Comparison of ENCODE assay signal across 2 cellular contexts in the genomic region with DNA sequence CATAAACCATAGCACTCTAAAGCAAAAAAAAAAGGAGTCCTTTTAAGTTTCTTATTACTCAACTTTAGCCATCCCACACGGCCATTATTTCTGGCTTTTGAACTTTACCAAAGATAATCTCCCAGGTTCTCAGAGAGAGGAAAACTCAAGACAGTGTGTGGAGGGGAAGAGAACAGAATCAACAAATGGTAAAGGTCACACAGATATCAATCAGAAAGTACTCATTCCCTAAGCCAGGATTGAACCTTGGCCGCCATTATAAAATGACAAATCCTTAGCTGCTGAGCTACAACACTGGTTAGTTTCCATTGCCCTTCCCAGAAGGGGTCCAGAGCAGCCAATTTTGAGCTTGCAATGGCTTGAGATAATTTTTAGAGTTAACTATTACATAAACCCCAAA.
TF ChIP-seq lines count a peak whose summit lies in the region.

No MANE protein-coding gene starts in this region.

TF ChIP-seq in GM23338, 12 proteins besides CTCF, POLR2A, EP300 and RAD21:
- TF ChIP-seq JUNB (IDR thresholded peaks at IDR 0.05; ENCODE audit: unreplicated experiment), result no peak

TF ChIP-seq in K562, 482 proteins besides CTCF, POLR2A, EP300 and RAD21:
- TF ChIP-seq HINFP (tag; conservative IDR thresholded peaks at IDR 0.05; ENCODE audit: low read depth) (no peak), NBN (IDR thresholded peaks at IDR 0.05; ENCODE audit: low read depth) (no peak), GATAD2A (IDR thresholded peaks at IDR 0.05) (no peak), HMGN3 (IDR thresholded peaks at IDR 0.05; ENCODE audit: borderline replicate concordance, extremely low read depth, insufficient read length, low read depth, low read length) (no peak), ZFX (CRISPR knock-in tag; IDR thresholded peaks at IDR 0.05) (no peak)
- TF ChIP-seq, protein P1, sequence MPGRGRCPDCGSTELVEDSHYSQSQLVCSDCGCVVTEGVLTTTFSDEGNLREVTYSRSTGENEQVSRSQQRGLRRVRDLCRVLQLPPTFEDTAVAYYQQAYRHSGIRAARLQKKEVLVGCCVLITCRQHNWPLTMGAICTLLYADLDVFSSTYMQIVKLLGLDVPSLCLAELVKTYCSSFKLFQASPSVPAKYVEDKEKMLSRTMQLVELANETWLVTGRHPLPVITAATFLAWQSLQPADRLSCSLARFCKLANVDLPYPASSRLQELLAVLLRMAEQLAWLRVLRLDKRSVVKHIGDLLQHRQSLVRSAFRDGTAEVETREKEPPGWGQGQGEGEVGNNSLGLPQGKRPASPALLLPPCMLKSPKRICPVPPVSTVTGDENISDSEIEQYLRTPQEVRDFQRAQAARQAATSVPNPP (IDR thresholded peaks at IDR 0.05; ENCODE audit: borderline replicate concordance, insufficient read depth, insufficient read length), result no peak
- TF ChIP-seq, protein P2, sequence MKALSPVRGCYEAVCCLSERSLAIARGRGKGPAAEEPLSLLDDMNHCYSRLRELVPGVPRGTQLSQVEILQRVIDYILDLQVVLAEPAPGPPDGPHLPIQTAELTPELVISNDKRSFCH (CRISPR knock-in tag; IDR thresholded peaks at IDR 0.05), result no peak
- TF ChIP-seq, protein P2 (tag; IDR thresholded peaks at IDR 0.05), result peak; percentile 63; the same call in 1 of the 2 replicates
- TF ChIP-seq, protein P3, sequence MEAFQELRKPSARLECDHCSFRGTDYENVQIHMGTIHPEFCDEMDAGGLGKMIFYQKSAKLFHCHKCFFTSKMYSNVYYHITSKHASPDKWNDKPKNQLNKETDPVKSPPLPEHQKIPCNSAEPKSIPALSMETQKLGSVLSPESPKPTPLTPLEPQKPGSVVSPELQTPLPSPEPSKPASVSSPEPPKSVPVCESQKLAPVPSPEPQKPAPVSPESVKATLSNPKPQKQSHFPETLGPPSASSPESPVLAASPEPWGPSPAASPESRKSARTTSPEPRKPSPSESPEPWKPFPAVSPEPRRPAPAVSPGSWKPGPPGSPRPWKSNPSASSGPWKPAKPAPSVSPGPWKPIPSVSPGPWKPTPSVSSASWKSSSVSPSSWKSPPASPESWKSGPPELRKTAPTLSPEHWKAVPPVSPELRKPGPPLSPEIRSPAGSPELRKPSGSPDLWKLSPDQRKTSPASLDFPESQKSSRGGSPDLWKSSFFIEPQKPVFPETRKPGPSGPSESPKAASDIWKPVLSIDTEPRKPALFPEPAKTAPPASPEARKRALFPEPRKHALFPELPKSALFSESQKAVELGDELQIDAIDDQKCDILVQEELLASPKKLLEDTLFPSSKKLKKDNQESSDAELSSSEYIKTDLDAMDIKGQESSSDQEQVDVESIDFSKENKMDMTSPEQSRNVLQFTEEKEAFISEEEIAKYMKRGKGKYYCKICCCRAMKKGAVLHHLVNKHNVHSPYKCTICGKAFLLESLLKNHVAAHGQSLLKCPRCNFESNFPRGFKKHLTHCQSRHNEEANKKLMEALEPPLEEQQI (IDR thresholded peaks at IDR 0.05), result no peak
